Comparison of ENCODE assay signal across 20 cellular contexts in genomic region chr2:73922681-73923080, GRCh38. TPM values are rescaled to one million over a fixed set of nuclear protein-coding genes. Genes with fewer than 3 reads are reported as not detected.
DNase-seq lines count a peak whose midpoint lies in the region; ATAC-seq and TF ChIP-seq lines count a peak whose summit lies in the region.
"Had no signal": no experiment of that assay in that cellular context is flagged by ENCODE, and none has a peak within 500 bp of the region (broad histone marks: within the 10 kb centered on the region; RNA-seq: fewer than 3 reads in every experiment).

No MANE protein-coding gene starts in this region.

- H3K27me3 ChIP-seq in MM.1S (replicated peaks; ENCODE audit: insufficient read depth, low read length), result 0 out of 2 replicates have a peak, but pooled peaks cover 4% of the 10 kb centered on the region
- H3K27me3 ChIP-seq: BE2C had no signal

- no peak overlapping the region for H3K27ac ChIP-seq in MM.1S (ENCODE audit: low read length)

- no peak for DNase-seq in activated CD8-positive, alpha-beta T cell treated with anti-CD3 and anti-CD28 coated beads, Interleukin-2, amount 10 ng/mL, durations not matched to agents 7 days and 5 days
- no peak for DNase-seq in activated CD8-positive, alpha-beta T cell treated with anti-CD3 and anti-CD28 coated beads for 36 hours
- DNase-seq in RPMI8226 (peak; percentile 17), epithelial cell of esophagus (ENCODE audit: low read depth) (peak; percentile 36), KBM-7 (no peak), MM.1S (no peak)
- no peak for DNase-seq in stimulated activated effector memory CD8-positive, alpha-beta T cell treated with anti-CD3 and anti-CD28 coated beads, Interleukin-12 subunit alpha, Interleukin-12 subunit beta, amount 100 ng/mL, for 72 hours (ENCODE audit: low spot score in 2 of 2)
- DNase-seq: 8988T; BE2C; CD4-positive, CD25-positive, alpha-beta regulatory T cell; COR-L47; DMS 273 treated with DMSO at 0.1 percent for 48 hours; DND-41; MV-4-11; NCI-H1694 treated with DMSO at 0.1 percent for 48 hours; NCI-H2107; NCI-H510A treated with DMSO at 0.1 percent for 48 hours had no signal

- peaks cover 46% of the 10 kb centered on the region for H3K4me1 Mint-ChIP-seq in activated CD8-positive, alpha-beta T cell treated with anti-CD3 and anti-CD28 coated beads, Interleukin-2, amount 10 ng/mL, durations not matched to agents 7 days and 5 days (ENCODE audit: low read depth)
- H3K4me1 Mint-ChIP-seq in activated CD8-positive, alpha-beta T cell treated with anti-CD3 and anti-CD28 coated beads for 36 hours (ENCODE audit: low read depth), result peaks cover 13% of the 10 kb centered on the region
- H3K4me1 Mint-ChIP-seq in stimulated activated effector memory CD8-positive, alpha-beta T cell treated with anti-CD3 and anti-CD28 coated beads, Interleukin-12 subunit alpha, Interleukin-12 subunit beta, amount 100 ng/mL, for 72 hours, result peaks cover 1% of the 10 kb centered on the region

- no peak overlapping the region for H3K4me2 ChIP-seq in MM.1S (ENCODE audit: low read depth, low read length)

- H3K4me1 ChIP-seq in MM.1S (ENCODE audit: low read length), result peaks cover 4% of the 10 kb centered on the region; the same call in 1 of the 2 replicates
- H3K4me1 ChIP-seq: BE2C had no signal

- H3K9ac ChIP-seq in MM.1S (ENCODE audit: low read length), result no peak overlapping the region

- H3K9me3 Mint-ChIP-seq in activated CD8-positive, alpha-beta T cell treated with anti-CD3 and anti-CD28 coated beads, Interleukin-2, amount 10 ng/mL, durations not matched to agents 7 days and 5 days (ENCODE audit: insufficient read depth), result no peaks in the 10 kb centered on the region
- H3K9me3 Mint-ChIP-seq in activated CD8-positive, alpha-beta T cell treated with anti-CD3 and anti-CD28 coated beads for 36 hours, result no peaks in the 10 kb centered on the region
- no peaks in the 10 kb centered on the region for H3K9me3 Mint-ChIP-seq in stimulated activated effector memory CD8-positive, alpha-beta T cell treated with anti-CD3 and anti-CD28 coated beads, Interleukin-12 subunit alpha, Interleukin-12 subunit beta, amount 100 ng/mL, for 72 hours
- H3K9me3 Mint-ChIP-seq: CD4-positive, CD25-positive, alpha-beta regulatory T cell had no signal

- in situ Hi-C loops in KBM-7 (cut with MboI; ENCODE audit: low pct_unique_long_range_greater_than_20kb, low sequenced_read_pairs), result no loop called here

- intact Hi-C loops in activated CD8-positive, alpha-beta T cell treated with anti-CD3 and anti-CD28 coated beads for 36 hours (cut with micrococcal nuclease), result no loop called here

- H3K27ac Mint-ChIP-seq in activated CD8-positive, alpha-beta T cell treated with anti-CD3 and anti-CD28 coated beads, Interleukin-2, amount 10 ng/mL, durations not matched to agents 7 days and 5 days, result peak overlapping the region; percentile 27
- H3K27ac Mint-ChIP-seq in activated CD8-positive, alpha-beta T cell treated with anti-CD3 and anti-CD28 coated beads for 36 hours, result no peak overlapping the region
- H3K27ac Mint-ChIP-seq in stimulated activated effector memory CD8-positive, alpha-beta T cell treated with anti-CD3 and anti-CD28 coated beads, Interleukin-12 subunit alpha, Interleukin-12 subunit beta, amount 100 ng/mL, for 72 hours, result peak overlapping the region; percentile 26

- POLR2A ChIA-PET in activated CD8-positive, alpha-beta T cell treated with anti-CD3 and anti-CD28 coated beads, Interleukin-2, amount 10 ng/mL, durations not matched to agents 7 days and 5 days (lab: Charles Lee), result no interaction called here
- POLR2A ChIA-PET in activated CD8-positive, alpha-beta T cell treated with anti-CD3 and anti-CD28 coated beads for 36 hours (lab: Charles Lee), result no interaction called here

- no peaks in the 10 kb centered on the region for H3K9me3 ChIP-seq in MM.1S (replicated peaks; ENCODE audit: insufficient read depth, low read length)
- H3K9me3 ChIP-seq: BE2C had no signal

- peaks cover 9% of the 10 kb centered on the region for H3K79me2 ChIP-seq in MM.1S (ENCODE audit: low read length)

- H3K4me3 Mint-ChIP-seq in activated CD8-positive, alpha-beta T cell treated with anti-CD3 and anti-CD28 coated beads, Interleukin-2, amount 10 ng/mL, durations not matched to agents 7 days and 5 days, result no peak overlapping the region
- no peak overlapping the region for H3K4me3 Mint-ChIP-seq in activated CD8-positive, alpha-beta T cell treated with anti-CD3 and anti-CD28 coated beads for 36 hours
- H3K4me3 Mint-ChIP-seq in stimulated activated effector memory CD8-positive, alpha-beta T cell treated with anti-CD3 and anti-CD28 coated beads, Interleukin-12 subunit alpha, Interleukin-12 subunit beta, amount 100 ng/mL, for 72 hours, result no peak overlapping the region

- no peak overlapping the region for H3K4me3 ChIP-seq in epithelial cell of esophagus (ENCODE audit: low read length)
- H3K4me3 ChIP-seq in MM.1S (ENCODE audit: low read length), result no peak overlapping the region

- no peaks in the 10 kb centered on the region for H3K27me3 Mint-ChIP-seq in activated CD8-positive, alpha-beta T cell treated with anti-CD3 and anti-CD28 coated beads, Interleukin-2, amount 10 ng/mL, durations not matched to agents 7 days and 5 days (ENCODE audit: low read depth)
- no peaks in the 10 kb centered on the region for H3K27me3 Mint-ChIP-seq in activated CD8-positive, alpha-beta T cell treated with anti-CD3 and anti-CD28 coated beads for 36 hours

- CTCF ChIA-PET in activated CD8-positive, alpha-beta T cell treated with anti-CD3 and anti-CD28 coated beads, Interleukin-2, amount 10 ng/mL, durations not matched to agents 7 days and 5 days (lab: Charles Lee), result interaction anchor here (1.0 to 2.2 kb wide), 3 partner anchors 15 to 225 kb away, joined by 5 to 7 read pairs (median 6); partner anchors contain the start of gene BOLA3
- CTCF ChIA-PET in activated CD8-positive, alpha-beta T cell treated with anti-CD3 and anti-CD28 coated beads for 36 hours (lab: Charles Lee), result interaction anchor here (0.8 to 1.4 kb wide), 3 partner anchors 14 to 191 kb away, joined by 3 read pairs; no protein-coding TSS in a partner anchor

- no peak for ATAC-seq in activated CD8-positive, alpha-beta T cell treated with anti-CD3 and anti-CD28 coated beads, Interleukin-2, amount 10 ng/mL, durations not matched to agents 7 days and 5 days
- no peak for ATAC-seq in activated CD8-positive, alpha-beta T cell treated with anti-CD3 and anti-CD28 coated beads for 36 hours
- no peak for ATAC-seq in stimulated activated effector memory CD8-positive, alpha-beta T cell treated with anti-CD3 and anti-CD28 coated beads, Interleukin-12 subunit alpha, Interleukin-12 subunit beta, amount 100 ng/mL, for 72 hours
- no peak for ATAC-seq in GM18858 (IDR thresholded peaks at IDR 0.05; ENCODE audit: unreplicated experiment)

- H3K36me3 ChIP-seq in MM.1S (replicated peaks; ENCODE audit: insufficient read depth, low read length), result no peaks in the 10 kb centered on the region
- H3K36me3 ChIP-seq: BE2C had no signal

- peaks cover 5% of the 10 kb centered on the region for H3K36me3 Mint-ChIP-seq in activated CD8-positive, alpha-beta T cell treated with anti-CD3 and anti-CD28 coated beads, Interleukin-2, amount 10 ng/mL, durations not matched to agents 7 days and 5 days (ENCODE audit: low read depth)
- H3K36me3 Mint-ChIP-seq in activated CD8-positive, alpha-beta T cell treated with anti-CD3 and anti-CD28 coated beads for 36 hours (ENCODE audit: low read depth), result peaks cover 2% of the 10 kb centered on the region
- H3K36me3 Mint-ChIP-seq in stimulated activated effector memory CD8-positive, alpha-beta T cell treated with anti-CD3 and anti-CD28 coated beads, Interleukin-12 subunit alpha, Interleukin-12 subunit beta, amount 100 ng/mL, for 72 hours, result peaks cover 12% of the 10 kb centered on the region
- H3K36me3 Mint-ChIP-seq: CD4-positive, CD25-positive, alpha-beta regulatory T cell; IgD-negative memory B cell had no signal

- H2AFZ ChIP-seq in MM.1S (ENCODE audit: low read length), result no peak overlapping the region

- H3K9me2 ChIP-seq in MM.1S (replicated peaks; ENCODE audit: insufficient read depth, low read length), result no peaks in the 10 kb centered on the region

- TF ChIP-seq CTCF in activated CD8-positive, alpha-beta T cell treated with anti-CD3 and anti-CD28 coated beads for 36 hours (IDR thresholded peaks at IDR 0.05), result no peak
- TF ChIP-seq CTCF in epithelial cell of esophagus (IDR thresholded peaks at IDR 0.05; ENCODE audit: insufficient read depth, low read depth, low read length, missing control alignments) (no peak), MM.1S (IDR thresholded peaks at IDR 0.05; ENCODE audit: low read length) (no peak)

- H4K20me1 ChIP-seq in MM.1S (ENCODE audit: insufficient read depth, low read length), result no peaks in the 10 kb centered on the region

- H3F3A ChIP-seq in MM.1S (ENCODE audit: insufficient read depth, low read length), result no peaks in the 10 kb centered on the region

RNA-seq across cellular contexts. Expression of gene DGUOK, which starts 4.0 kb away (rescaled TPM):
- total RNA-seq in activated CD8-positive, alpha-beta T cell treated with anti-CD3 and anti-CD28 coated beads, Interleukin-2, amount 10 ng/mL, durations not matched to agents 7 days and 5 days, result 10 to 100 TPM; 71.5 to 72.1 TPM
- 100 to 1,000 TPM in 1 of 2 experiments, 10 to 100 TPM in 1; 96.4 to 103 TPM for total RNA-seq in activated CD8-positive, alpha-beta T cell treated with anti-CD3 and anti-CD28 coated beads for 36 hours

RNA-seq across cellular contexts. Expression of gene ACTG2, which starts 29.9 kb away (rescaled TPM):
- total RNA-seq in activated CD8-positive, alpha-beta T cell treated with anti-CD3 and anti-CD28 coated beads, Interleukin-2, amount 10 ng/mL, durations not matched to agents 7 days and 5 days, result under 1 TPM in 1 of 2 experiments, not detected in 1; 0.81 TPM
- under 1 TPM; 0.11 to 0.27 TPM for total RNA-seq in activated CD8-positive, alpha-beta T cell treated with anti-CD3 and anti-CD28 coated beads for 36 hours
- total RNA-seq: G401 had no signal

Comparison
In these comparisons a context has a peak if more than half of its experiments do, and no peak if none do; other contexts are left out.
1. DNase-seq: peak in RPMI8226 (single experiment) and epithelial cell of esophagus (single experiment); none in activated CD8-positive, alpha-beta T cell treated with anti-CD3 and anti-CD28 coated beads, Interleukin-2, amount 10 ng/mL, durations not matched to agents 7 days and 5 days (single experiment), activated CD8-positive, alpha-beta T cell treated with anti-CD3 and anti-CD28 coated beads for 36 hours (single experiment), stimulated activated effector memory CD8-positive, alpha-beta T cell treated with anti-CD3 and anti-CD28 coated beads, Interleukin-12 subunit alpha, Interleukin-12 subunit beta, amount 100 ng/mL, for 72 hours (0 of 2), KBM-7 (single experiment) and MM.1S (single experiment).